In the genomic region with DNA sequence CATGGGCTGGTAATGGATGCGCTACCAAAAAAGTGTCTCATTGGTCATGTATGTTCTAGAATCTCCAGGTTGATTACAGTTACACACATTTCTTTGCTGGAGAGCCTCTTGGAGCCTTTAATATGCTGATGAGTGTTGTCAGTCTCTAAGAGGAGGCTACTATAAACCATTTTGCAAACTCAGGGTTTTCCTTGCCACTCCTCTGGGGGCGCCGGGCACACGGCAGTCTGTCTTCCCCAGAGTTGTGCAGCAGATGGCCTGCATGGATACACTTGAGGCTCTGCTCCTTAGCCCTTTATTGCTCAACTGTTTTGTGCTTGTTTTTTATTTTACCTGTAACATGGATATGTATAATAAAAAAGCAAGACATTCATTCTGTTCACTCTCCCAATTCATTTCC, we compare ENCODE assay signal across 15 cellular contexts.
"Had no signal": no experiment of that assay in that cellular context is flagged by ENCODE, and none has a peak within 500 bp of the region (broad histone marks: within the 10 kb centered on the region; RNA-seq: fewer than 3 reads in every experiment).

No MANE protein-coding gene starts in this region.

- H3K9me3 ChIP-seq: body of pancreas, lower lobe of right lung, upper lobe of right lung had no signal

- H3K4me1 Mint-ChIP-seq: activated naive CD4-positive, alpha-beta T cell treated with anti-CD3 and anti-CD28 coated beads, Interleukin-2, amount 50 U/mL, for 24 hours; central memory CD8-positive, alpha-beta T cell had no signal

- H3K4me1 ChIP-seq: body of pancreas, lower lobe of right lung, parathyroid adenoma, upper lobe of right lung had no signal

- H3K27me3 ChIP-seq: body of pancreas, upper lobe of right lung had no signal

- H2AFZ ChIP-seq: parathyroid adenoma had no signal

- FAIRE-seq: TTC549 had no signal

- H3K79me2 ChIP-seq: parathyroid adenoma had no signal

- H3K4me3 ChIP-seq: body of pancreas, lower lobe of right lung, upper lobe of right lung had no signal

- DNase-seq: activated T-cell treated with anti-CD3 and anti-CD28 coated beads, Interleukin-2, amount 50 U/mL, for 1 hour; body of pancreas; effector memory CD4-positive, alpha-beta T cell; lower lobe of right lung; midbrain; stimulated activated CD4-positive, alpha-beta T cell treated with anti-CD3 and anti-CD28 coated beads, Interleukin-4, amount 100 ng/mL, for 1 hour; stimulated activated CD8-positive, alpha-beta memory T cell treated with anti-CD3 and anti-CD28 coated beads, Interleukin-4, amount 100 ng/mL, for 48 hours; stimulated activated naive CD8-positive, alpha-beta T cell treated with anti-CD3 and anti-CD28 coated beads, Interleukin-15, Interleukin-2, amounts not matched to agents 100 U/mL and 50 U/mL, for 24 hours; upper lobe of right lung had no signal

- H3K4me3 Mint-ChIP-seq: activated naive CD4-positive, alpha-beta T cell treated with anti-CD3 and anti-CD28 coated beads, Interleukin-2, amount 50 U/mL, for 24 hours; central memory CD8-positive, alpha-beta T cell had no signal

- H3K27ac ChIP-seq: body of pancreas, epithelial cell of prostate, lower lobe of right lung, parathyroid adenoma, upper lobe of right lung had no signal

- H3K9me3 Mint-ChIP-seq: activated naive CD4-positive, alpha-beta T cell treated with anti-CD3 and anti-CD28 coated beads, Interleukin-2, amount 50 U/mL, for 24 hours had no signal

- H3K27me3 Mint-ChIP-seq: activated naive CD4-positive, alpha-beta T cell treated with anti-CD3 and anti-CD28 coated beads, Interleukin-2, amount 50 U/mL, for 24 hours had no signal

- H3K36me3 ChIP-seq: lower lobe of right lung, upper lobe of right lung had no signal

- H3K27ac Mint-ChIP-seq: activated naive CD4-positive, alpha-beta T cell treated with anti-CD3 and anti-CD28 coated beads, Interleukin-2, amount 50 U/mL, for 24 hours had no signal

- H3K9ac ChIP-seq: parathyroid adenoma had no signal

- ATAC-seq: activated CD4-positive, CD25-positive, alpha-beta regulatory T cell treated with anti-CD3 and anti-CD28 coated beads, Interleukin-2, amount 50 U/mL, for 24 hours; body of pancreas; lower lobe of right lung; stimulated activated naive CD8-positive, alpha-beta T cell treated with anti-CD3 and anti-CD28 coated beads, Interleukin-15, Interleukin-2, amounts not matched to agents 100 U/mL and 50 U/mL, for 24 hours; upper lobe of right lung had no signal
